Comparison of ENCODE assay signal across 19 cellular contexts in the genomic region with DNA sequence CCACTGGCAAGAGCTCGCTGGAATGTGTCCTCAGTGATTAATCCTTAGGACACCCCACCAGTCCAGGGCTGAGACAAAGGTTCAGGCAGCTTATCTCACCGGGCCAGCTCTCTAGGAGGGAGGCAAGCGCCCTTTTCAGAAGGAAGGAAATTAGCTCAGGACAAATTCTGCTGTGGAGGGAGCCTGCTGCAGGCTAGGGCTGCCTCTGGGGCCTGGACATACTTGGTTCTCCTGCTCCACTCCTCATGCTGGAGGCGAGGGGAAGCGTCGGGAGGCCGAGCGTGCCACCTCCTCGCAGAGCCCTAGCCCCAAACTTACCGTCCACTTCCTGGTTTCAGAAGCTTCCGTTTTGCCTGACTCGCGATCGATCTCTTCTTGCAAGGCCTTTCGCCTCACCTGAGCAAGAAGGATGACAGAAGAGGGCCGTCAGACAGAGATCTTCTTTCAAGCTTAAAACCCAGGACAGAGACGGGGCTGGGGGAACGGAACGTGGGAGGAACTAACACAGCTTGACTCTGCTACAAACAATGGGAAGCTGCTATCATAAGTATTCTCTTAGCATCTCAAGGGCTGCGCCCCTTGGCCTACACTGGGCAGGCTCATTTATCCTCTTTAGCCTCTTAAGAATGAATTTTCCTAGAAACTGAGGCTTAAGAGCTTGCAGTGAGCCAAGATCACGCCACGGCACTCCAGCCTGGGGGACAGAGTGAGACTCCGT. TPM values are rescaled to one million over a fixed set of nuclear protein-coding genes. Genes with fewer than 3 reads are reported as not detected.
A peak's percentile ranks its signal among the peaks of the same experiment; 100 is the strongest.
DNase-seq lines count a peak whose midpoint lies in the region; ATAC-seq and TF ChIP-seq lines count a peak whose summit lies in the region.
"Had no signal": no experiment of that assay in that cellular context is flagged by ENCODE, and none has a peak within 500 bp of the region (broad histone marks: within the 10 kb centered on the region; RNA-seq: fewer than 3 reads in every experiment).

No MANE protein-coding gene starts in this region.

- H3K36me3 Mint-ChIP-seq in T-helper 17 cell (ENCODE audit: low read depth) (peaks cover 19% of the 10 kb centered on the region), endothelial cell (ENCODE audit: low read depth, unreplicated experiment) (peaks cover 41% of the 10 kb centered on the region), Caco-2 (ENCODE audit: insufficient read depth, unreplicated experiment) (peaks cover 63% of the 10 kb centered on the region)

- H3K9me3 Mint-ChIP-seq in endothelial cell (ENCODE audit: unreplicated experiment) (no peaks in the 10 kb centered on the region), Caco-2 (ENCODE audit: unreplicated experiment) (no peaks in the 10 kb centered on the region)
- H3K9me3 Mint-ChIP-seq: natural killer cell treated with Interleukin-12 subunit alpha and Interleukin-12 subunit beta and Interleukin-15 and Interleukin-18, amount 100 ng/mL, for 72 hours had no signal

- H3K27me3 Mint-ChIP-seq in T-helper 17 cell = no peaks in the 10 kb centered on the region
- peaks cover 17% of the 10 kb centered on the region for H3K27me3 Mint-ChIP-seq in endothelial cell (ENCODE audit: unreplicated experiment)
- no peaks in the 10 kb centered on the region for H3K27me3 Mint-ChIP-seq in Caco-2 (ENCODE audit: insufficient read depth, unreplicated experiment)
- H3K27me3 Mint-ChIP-seq: natural killer cell treated with Interleukin-12 subunit alpha and Interleukin-12 subunit beta and Interleukin-15 and Interleukin-18, amount 100 ng/mL, for 72 hours had no signal

- POLR2A ChIA-PET in Caco-2 (lab: Charles Lee) = no interaction called here

- H3K27ac Mint-ChIP-seq in T-helper 17 cell (peak overlapping the region; percentile 85), endothelial cell (ENCODE audit: unreplicated experiment) (peak overlapping the region; percentile 98), Caco-2 (ENCODE audit: unreplicated experiment) (no peak overlapping the region)
- H3K27ac Mint-ChIP-seq: natural killer cell treated with Interleukin-12 subunit alpha and Interleukin-12 subunit beta and Interleukin-15 and Interleukin-18, amount 100 ng/mL, for 72 hours had no signal

- no peaks in the 10 kb centered on the region for H3K27me3 ChIP-seq in skeletal muscle tissue (ENCODE audit: control insufficient read depth in 3 of 3, insufficient read depth in 3 of 3, low read length in 3 of 3)
- no peaks in the 10 kb centered on the region for H3K27me3 ChIP-seq in Caco-2 (replicated peaks; ENCODE audit: control insufficient read depth, insufficient read depth, low read length)
- H3K27me3 ChIP-seq: colonic mucosa, hepatocyte, sigmoid colon, tibial nerve had no signal

- intact Hi-C loops in Caco-2 (cut with micrococcal nuclease; ENCODE audit: unreplicated experiment) = loop anchor here (10.0 kb wide), 1 partner anchor 174 kb away; a partner anchor contains a TSS
- intact Hi-C loops in sciatic nerve (cut with DNase I) = loop anchor here (10.0 kb wide), 1 partner anchor 174 kb away; a partner anchor contains a TSS

- H3K4me3 Mint-ChIP-seq in T-helper 17 cell (no peak overlapping the region), endothelial cell (ENCODE audit: unreplicated experiment) (peak overlapping the region; percentile 76), Caco-2 (ENCODE audit: unreplicated experiment) (no peak overlapping the region)
- H3K4me3 Mint-ChIP-seq: natural killer cell treated with Interleukin-12 subunit alpha and Interleukin-12 subunit beta and Interleukin-15 and Interleukin-18, amount 100 ng/mL, for 72 hours had no signal

- H3K4me1 ChIP-seq in skeletal muscle tissue (ENCODE audit: control insufficient read depth in 3 of 3, insufficient read depth in 3 of 3, low read length in 3 of 3) (peaks cover 14 to 25% (median 22%) of the 10 kb centered on the region in 3 donors), Caco-2 (no peaks in the 10 kb centered on the region)
- H3K4me1 ChIP-seq: colonic mucosa, sigmoid colon had no signal

- H3K36me3 ChIP-seq in skeletal muscle tissue (ENCODE audit: control insufficient read depth in 3 of 3, insufficient read depth in 3 of 3, low read length in 3 of 3) (peaks cover 30 to 60% (median 56%) of the 10 kb centered on the region in 3 donors), Caco-2 (ENCODE audit: control insufficient read depth, insufficient read depth, low read length) (peaks cover 5% of the 10 kb centered on the region)

- DNase-seq in T-helper 17 cell (no peak), endothelial cell (ENCODE audit: low spot score) (no peak), left lobe of liver (ENCODE audit: low spot score) (no peak), NCI-H748 (lab: John Stamatoyannopoulos, UW; ENCODE audit: unreplicated experiment) (no peak), Caco-2 (no peak), sciatic nerve (ENCODE audit: low spot score) (no peak)
- no peak for DNase-seq in activated CD8-positive, alpha-beta memory T cell treated with anti-CD3 and anti-CD28 coated beads, Interleukin-2, amount 50 U/mL, for 48 hours
- DNase-seq: activated gamma-delta T cell; AML-193; colonic mucosa; COR-L47; NCI-H146; SHP77 treated with DMSO at 0.1 percent for 48 hours; stimulated activated CD4-positive, alpha-beta T cell treated with anti-CD3 and anti-CD28 coated beads, Interleukin-2, amount 100 ng/mL, for 48 hours had no signal

- BruUV-seq in Caco-2 (replicated peaks; lab: Mats Ljungman, UMichigan) = no TSS peak

- TF ChIP-seq CTCF in endothelial cell (IDR thresholded peaks at IDR 0.05; ENCODE audit: unreplicated experiment) (no peak), Caco-2 (IDR thresholded peaks at IDR 0.05; ENCODE audit: insufficient read depth in 1 of 2, low read depth in 1 of 2, low read length in 1 of 2, severe bottlenecking in 1 of 2, unreplicated experiment in 1 of 2) (no peak)

- CTCF ChIA-PET in Caco-2 (lab: Charles Lee) = no interaction called here

- peaks cover 26% of the 10 kb centered on the region for H3K4me1 Mint-ChIP-seq in T-helper 17 cell
- H3K4me1 Mint-ChIP-seq in endothelial cell (ENCODE audit: unreplicated experiment) = peaks cover 36% of the 10 kb centered on the region
- H3K4me1 Mint-ChIP-seq in Caco-2 (ENCODE audit: low read depth, unreplicated experiment) = peaks cover 16% of the 10 kb centered on the region

- ATAC-seq in T-helper 17 cell (no peak), left lobe of liver (peak; percentile 23), sciatic nerve (no peak)
- ATAC-seq: natural killer cell treated with Interleukin-12 subunit alpha and Interleukin-12 subunit beta and Interleukin-15 and Interleukin-18, amount 100 ng/mL, for 72 hours had no signal

- H3K4me3 ChIP-seq in skeletal muscle tissue (ENCODE audit: low read length in 3 of 3) (no peak overlapping the region), Caco-2 (ENCODE audit: low read depth, low read length) (no peak overlapping the region)
- H3K4me3 ChIP-seq: colonic mucosa, hepatocyte, sigmoid colon, tibial nerve had no signal

- peak overlapping the region; percentile 38 for H3K27ac ChIP-seq in skeletal muscle tissue (ENCODE audit: low read depth, low read length)
- H3K27ac ChIP-seq: colonic mucosa, hepatocyte had no signal

- H3K9ac ChIP-seq in skeletal muscle tissue (ENCODE audit: low read depth in 1 of 3, low read length in 3 of 3) = peak overlapping the region in 1 of 3 donors; percentile 8

- no peaks in the 10 kb centered on the region for H3K9me3 ChIP-seq in T-helper 17 cell (ENCODE audit: control insufficient read depth, low read length, poor library complexity, severe bottlenecking)
- H3K9me3 ChIP-seq in skeletal muscle tissue (ENCODE audit: control insufficient read depth in 3 of 3, low read length in 3 of 3) = no peaks in the 10 kb centered on the region
- H3K9me3 ChIP-seq in Caco-2 = no peaks in the 10 kb centered on the region
- H3K9me3 ChIP-seq: colonic mucosa, sigmoid colon, tibial nerve had no signal

RNA-seq across cellular contexts. Expression of a gene that starts 7.7 kb away (rescaled TPM):
- 1 to 10 TPM; 7.7 to 7.9 TPM for total RNA-seq in T-helper 17 cell
- 36.6 TPM for total RNA-seq in endothelial cell (ENCODE audit: unreplicated experiment)
- 4.9 TPM for total RNA-seq in left lobe of liver
- total RNA-seq in skeletal muscle tissue = 11.5 TPM
- 29.3 and 31.4 TPM in 2 replicates for total RNA-seq in Caco-2 (2022)
- 19.2 TPM for total RNA-seq in sciatic nerve

RNA-seq across cellular contexts. Expression of a gene that starts 7.7 kb away (rescaled TPM):
- total RNA-seq in T-helper 17 cell (1 to 10 TPM; 2.2 to 3.7 TPM), endothelial cell (ENCODE audit: unreplicated experiment) (18.6 TPM), left lobe of liver (2.5 TPM), skeletal muscle tissue (10.4 TPM), Caco-2 (2022) (1.7 and 2.0 TPM in 2 replicates), sciatic nerve (24.5 TPM)
